ENCODE assay signal across 10 cellular contexts in genomic region chr4:184845367-184846011, GRCh38. TPM values are rescaled to one million over a fixed set of nuclear protein-coding genes. Genes with fewer than 3 reads are reported as not detected.
DNase-seq lines count a peak whose midpoint lies in the region; ATAC-seq, FAIRE-seq and TF ChIP-seq lines count a peak whose summit lies in the region.
"Had no signal": no experiment of that assay in that cellular context is flagged by ENCODE, and none has a peak within 500 bp of the region (broad histone marks: within the 10 kb centered on the region; RNA-seq: fewer than 3 reads in every experiment).

No MANE protein-coding gene starts in this region.

- no peak for ATAC-seq in GM19452 (IDR thresholded peaks at IDR 0.05; ENCODE audit: unreplicated experiment)

- H2AFZ ChIP-seq in GM23248, result no peak overlapping the region

- no peak for TF ChIP-seq CTCF in AG04450 (IDR thresholded peaks at IDR 0.05; ENCODE audit: low read depth, low read length)
- no peak for TF ChIP-seq CTCF in VCaP (conservative IDR thresholded peaks at IDR 0.05)
- TF ChIP-seq CTCF in D721Med (IDR thresholded peaks at IDR 0.05; ENCODE audit: insufficient read depth, missing control alignments), result no peak

- H3K9ac ChIP-seq in GM23248, result no peak overlapping the region

- in situ Hi-C loops in GM23248 (cut with MboI), result no loop called here

- H3K4me3 ChIP-seq in AG04450 (ENCODE audit: low read depth, low read length), result no peak overlapping the region
- no peak overlapping the region for H3K4me3 ChIP-seq in GM23248
- H3K4me3 ChIP-seq in effector memory CD4-positive, alpha-beta T cell (ENCODE audit: insufficient read depth, low read depth, low read length, poor library complexity, severe bottlenecking), result no peak overlapping the region

- H3K27me3 ChIP-seq in AG04450 (ENCODE audit: control insufficient read depth, insufficient read depth, low read length), result peaks cover 22% of the 10 kb centered on the region
- no peaks in the 10 kb centered on the region; the same call in 1 of the 2 replicates for H3K27me3 ChIP-seq in GM23248 (replicated peaks; ENCODE audit: insufficient read depth)
- peaks cover 6% of the 10 kb centered on the region for H3K27me3 ChIP-seq in effector memory CD4-positive, alpha-beta T cell (replicated peaks; ENCODE audit: control insufficient read depth, insufficient read depth, low read length, poor library complexity, severe bottlenecking)

- no peaks in the 10 kb centered on the region for H3K79me2 ChIP-seq in GM23248 (ENCODE audit: insufficient read depth)

- no peaks in the 10 kb centered on the region for H3K9me2 ChIP-seq in GM23248 (ENCODE audit: insufficient read depth)

- H4K20me1 ChIP-seq in GM23248 (ENCODE audit: insufficient read depth), result no peaks in the 10 kb centered on the region

- H3K36me3 ChIP-seq in GM23248 (ENCODE audit: low read depth), result no peaks in the 10 kb centered on the region
- H3K36me3 ChIP-seq in effector memory CD4-positive, alpha-beta T cell (ENCODE audit: control insufficient read depth, insufficient read depth, low read length), result no peaks in the 10 kb centered on the region

- FAIRE-seq in D721Med (lab: Jason Lieb, UNC), result no peak
- FAIRE-seq: H1 had no signal

- 0 out of 2 replicates have a peak, but pooled peaks cover 4% of the 10 kb centered on the region for H3K4me1 ChIP-seq in GM23248 (ENCODE audit: insufficient read depth)
- no peaks in the 10 kb centered on the region for H3K4me1 ChIP-seq in effector memory CD4-positive, alpha-beta T cell (ENCODE audit: control insufficient read depth, insufficient read depth, low read length, poor library complexity, severe bottlenecking)

- POLR2A ChIA-PET in AG04450 (lab: Yijun Ruan, JAX), result interaction anchor here (0.7 to 1.7 kb wide), 4 partner anchors 9 to 111 kb away, joined by 3 to 4 read pairs (median 4); partner anchors contain the start of genes ACSL1 and CENPU

- CTCF ChIA-PET in AG04450 (lab: Charles Lee), result interaction anchor here (0.7 to 1.2 kb wide), 3 partner anchors 100 to 289 kb away, joined by 3 to 6 read pairs (median 3); no protein-coding TSS in a partner anchor

- WGBS in GM23248 (ENCODE audit: low coverage in 1 of 2, low lambda C conversion rate in 2 of 2, missing lambda C conversion rate in 2 of 2), 2 experiments, result 20 to 22% methylated on average over 6 of the region's 6 CpGs

- H3K9me3 ChIP-seq in AG04450 (ENCODE audit: control insufficient read depth, insufficient read depth, low read length), result no peaks in the 10 kb centered on the region
- H3K9me3 ChIP-seq in GM23248 (ENCODE audit: low read depth), result no peaks in the 10 kb centered on the region
- H3K9me3 ChIP-seq in effector memory CD4-positive, alpha-beta T cell (ENCODE audit: control insufficient read depth, low read length), result no peaks in the 10 kb centered on the region

- no peak for TF ChIP-seq POLR2A in erythroblast (IDR thresholded peaks at IDR 0.05; ENCODE audit: low read length)

- peak overlapping the region; percentile 63 for H3K27ac ChIP-seq in AG04450 (ENCODE audit: low read depth, low read length)
- no peak overlapping the region for H3K27ac ChIP-seq in GM23248
- H3K27ac ChIP-seq in VCaP, result peak overlapping the region; percentile 13; the same call in 1 of the 2 replicates
- H3K27ac ChIP-seq in effector memory CD4-positive, alpha-beta T cell (ENCODE audit: insufficient read depth, low read length, poor library complexity, severe bottlenecking), result no peak overlapping the region

- peak overlapping the region; percentile 10 for H3K4me2 ChIP-seq in GM23248 (ENCODE audit: unreplicated experiment)

- DNase-seq in AG04450 (ENCODE audit: low read depth, low spot score), result peak; percentile 68
- DNase-seq in GM23248, result peak; percentile 76
- DNase-seq in hepatic stellate cell (ENCODE audit: low spot score), result peak; percentile 11
- no peak for DNase-seq in effector memory CD4-positive, alpha-beta T cell
- DNase-seq in erythroblast (lab: John Stamatoyannopoulos, UW), result no peak
- no peak for DNase-seq in D721Med (ENCODE audit: insufficient read length, low spot score)
- DNase-seq: NCI-H2227 treated with DMSO at 0.1 percent for 48 hours had no signal

- H3F3A ChIP-seq in GM23248 (ENCODE audit: insufficient read depth), result no peaks in the 10 kb centered on the region

RNA-seq across cellular contexts. Expression of gene ACSL1, which starts 19.7 kb away (rescaled TPM):
- polyA plus RNA-seq in AG04450 (2011; rRNA removed) (20.3 and 23.9 TPM in 2 replicates), GM23248 (2016; fragmentation: Nextera tagmentation; extraction: Ambion mirVana) (15.4 and 17.3 TPM in 2 replicates)
- 27.7 and 28.5 TPM in 2 replicates for polyA minus RNA-seq in AG04450 (2011; rRNA and poly(A)+ RNA removed)
- 16.8 and 22.6 TPM in 2 replicates for total RNA-seq in GM23248 (2014; rRNA removed; shearing (Covaris generic))

Comparison
In these comparisons a context has a peak if more than half of its experiments do, and no peak if none do; other contexts are left out.
1. DNase-seq: peak in AG04450 (single experiment), GM23248 (single experiment) and hepatic stellate cell (single experiment); none in effector memory CD4-positive, alpha-beta T cell (0 of 3), erythroblast (0 of 2) and D721Med (single experiment).
2. H3K27ac ChIP-seq: peak in AG04450 (single experiment) and VCaP (single experiment); none in GM23248 (single experiment) and effector memory CD4-positive, alpha-beta T cell (single experiment).